In genomic region chr1:94355485-94355980, GRCh38 we compare ENCODE assay signal across 1 cellular context.
TF ChIP-seq lines count a peak whose summit lies in the region.

No MANE protein-coding gene starts in this region.

TF ChIP-seq in HepG2, 621 proteins besides CTCF, POLR2A, EP300 and RAD21 (continued from another document and continues in another):
- no peak for TF ChIP-seq ZNF605 (CRISPR knock-in tag; IDR thresholded peaks at IDR 0.05)
- TF ChIP-seq ZKSCAN8 (CRISPR knock-in tag; IDR thresholded peaks at IDR 0.05; ENCODE audit: borderline replicate concordance): no peak
- TF ChIP-seq ZNF44 (CRISPR knock-in tag; IDR thresholded peaks at IDR 0.05): no peak
- TF ChIP-seq RXRB (CRISPR knock-in tag; IDR thresholded peaks at IDR 0.05; ENCODE audit: borderline replicate concordance): peak; percentile 74; the same call in 1 of the 2 replicates
- TF ChIP-seq BRF2 (CRISPR knock-in tag; IDR thresholded peaks at IDR 0.05): no peak
- no peak for TF ChIP-seq ZBTB25 (CRISPR knock-in tag; IDR thresholded peaks at IDR 0.05)
- no peak for TF ChIP-seq FOXA1 (IDR thresholded peaks at IDR 0.05)
- no peak for TF ChIP-seq FOXA1 (CRISPR knock-in tag; IDR thresholded peaks at IDR 0.05)
- TF ChIP-seq ZXDC (CRISPR knock-in tag; IDR thresholded peaks at IDR 0.05): no peak
- TF ChIP-seq ZNF841 (CRISPR knock-in tag; IDR thresholded peaks at IDR 0.05; ENCODE audit: borderline replicate concordance): no peak
- TF ChIP-seq ZNF282 (IDR thresholded peaks at IDR 0.05; ENCODE audit: partially characterized antibody): no peak
- TF ChIP-seq ISL2 (CRISPR knock-in tag; IDR thresholded peaks at IDR 0.05): peak; percentile 71
- TF ChIP-seq ZHX2 (IDR thresholded peaks at IDR 0.05; ENCODE audit: low read depth): no peak
- no peak for TF ChIP-seq ZHX2 (CRISPR knock-in tag; IDR thresholded peaks at IDR 0.05; ENCODE audit: borderline replicate concordance)
- no peak for TF ChIP-seq MTA3 (CRISPR knock-in tag; IDR thresholded peaks at IDR 0.05)
- no peak for TF ChIP-seq MLX (CRISPR knock-in tag; IDR thresholded peaks at IDR 0.05)
- TF ChIP-seq CBX5 (CRISPR knock-in tag; IDR thresholded peaks at IDR 0.05; ENCODE audit: borderline replicate concordance): no peak
- peak; percentile 40; the same call in 1 of the 2 replicates for TF ChIP-seq BCL6 (CRISPR knock-in tag; IDR thresholded peaks at IDR 0.05)
- TF ChIP-seq PRDM10 (CRISPR knock-in tag; IDR thresholded peaks at IDR 0.05; ENCODE audit: low read depth): no peak
- no peak for TF ChIP-seq SMYD3 (CRISPR knock-in tag; IDR thresholded peaks at IDR 0.05)
- no peak for TF ChIP-seq ZNF224 (CRISPR knock-in tag; IDR thresholded peaks at IDR 0.05)
- TF ChIP-seq KDM2A (CRISPR knock-in tag; IDR thresholded peaks at IDR 0.05; ENCODE audit: borderline replicate concordance, low read depth): no peak
- TF ChIP-seq HNRNPK (IDR thresholded peaks at IDR 0.05; ENCODE audit: low read depth, low read length, poor library complexity, severe bottlenecking): no peak
- TF ChIP-seq ZNF3 (CRISPR knock-in tag; IDR thresholded peaks at IDR 0.05): no peak
- TF ChIP-seq JARID2 (CRISPR knock-in tag; IDR thresholded peaks at IDR 0.05; ENCODE audit: insufficient replicate concordance): no peak
- no peak for TF ChIP-seq ZNF703 (CRISPR knock-in tag; IDR thresholded peaks at IDR 0.05; ENCODE audit: borderline replicate concordance)
- no peak for TF ChIP-seq CSRNP1 (CRISPR knock-in tag; IDR thresholded peaks at IDR 0.05)
- no peak for TF ChIP-seq MYNN (CRISPR knock-in tag; IDR thresholded peaks at IDR 0.05; ENCODE audit: low read depth)
- TF ChIP-seq NCOR1 (IDR thresholded peaks at IDR 0.05; ENCODE audit: borderline replicate concordance, low read length): peak; percentile 61; the same call in 1 of the 2 replicates
- TF ChIP-seq TBX3 (IDR thresholded peaks at IDR 0.05; ENCODE audit: borderline replicate concordance): no peak
- no peak for TF ChIP-seq ZNF205 (CRISPR knock-in tag; IDR thresholded peaks at IDR 0.05)
- TF ChIP-seq ZNF891 (CRISPR knock-in tag; IDR thresholded peaks at IDR 0.05): no peak
- TF ChIP-seq MIER3 (CRISPR knock-in tag; IDR thresholded peaks at IDR 0.05; ENCODE audit: borderline replicate concordance): no peak
- no peak for TF ChIP-seq ZNF274 (CRISPR knock-in tag; IDR thresholded peaks at IDR 0.05)
- no peak for TF ChIP-seq RBFOX2 (IDR thresholded peaks at IDR 0.05; ENCODE audit: low read depth, low read length)
- TF ChIP-seq SKI (IDR thresholded peaks at IDR 0.05; ENCODE audit: partially characterized antibody): no peak
- no peak for TF ChIP-seq ZBTB43 (CRISPR knock-in tag; conservative IDR thresholded peaks at IDR 0.05)
- no peak for TF ChIP-seq ZNF24 (IDR thresholded peaks at IDR 0.05)
- TF ChIP-seq NFATC3 (CRISPR knock-in tag; IDR thresholded peaks at IDR 0.05): no peak
- no peak for TF ChIP-seq FOXP1 (IDR thresholded peaks at IDR 0.05)
- TF ChIP-seq FOXP1 (CRISPR knock-in tag; IDR thresholded peaks at IDR 0.05): peak; percentile 37; the same call in 1 of the 2 replicates
- TF ChIP-seq ZFP36 (IDR thresholded peaks at IDR 0.05; ENCODE audit: borderline replicate concordance, low read depth, low read length, partially characterized antibody): no peak
- TF ChIP-seq CSRNP2 (CRISPR knock-in tag; conservative IDR thresholded peaks at IDR 0.05; ENCODE audit: low read depth): no peak
- no peak for TF ChIP-seq ZNF296 (CRISPR knock-in tag; conservative IDR thresholded peaks at IDR 0.05)
- TF ChIP-seq TEF (CRISPR knock-in tag; IDR thresholded peaks at IDR 0.05): no peak
